Comparison of ENCODE assay signal across 14 cellular contexts in genomic region chr17:43411369-43411677, GRCh38. TPM values are rescaled to one million over a fixed set of nuclear protein-coding genes. Genes with fewer than 3 reads are reported as not detected.
A peak's percentile ranks its signal among the peaks of the same experiment; 100 is the strongest.
DNase-seq lines count a peak whose midpoint lies in the region; ATAC-seq and TF ChIP-seq lines count a peak whose summit lies in the region.
"Had no signal": no experiment of that assay in that cellular context is flagged by ENCODE, and none has a peak within 500 bp of the region (broad histone marks: within the 10 kb centered on the region; RNA-seq: fewer than 3 reads in every experiment).

No MANE protein-coding gene starts in this region.

- ATAC-seq in HG03039 (IDR thresholded peaks at IDR 0.05; ENCODE audit: unreplicated experiment) = no peak

- CTCF ChIA-PET in RWPE1 (lab: Yijun Ruan, JAX) = no interaction called here

- no peak for DNase-seq in RWPE1 (ENCODE audit: low spot score)
- no peak for DNase-seq in epithelial cell of prostate (ENCODE audit: low read depth, low spot score)
- peak; percentile 52 for DNase-seq in renal cortical epithelial cell (ENCODE audit: low read depth)
- DNase-seq in posterior vena cava (ENCODE audit: low spot score) = no peak
- no peak for DNase-seq in NCI-H2107 (lab: John Stamatoyannopoulos, UW)
- DNase-seq in prostate gland (ENCODE audit: low spot score) = no peak
- DNase-seq: BE2C; DMS 273 treated with DMSO at 0.1 percent for 48 hours; NCI-H1417 treated with DMSO at 0.1 percent for 48 hours; NCI-H2029 treated with DMSO at 0.1 percent for 48 hours; NCI-H526; NK-92 treated with Interleukin-12 subunit alpha and Interleukin-12 subunit beta, amount 100 ng/mL, for 24 hours had no signal

- no peak overlapping the region for H3K9ac ChIP-seq in BLaER1 treated with 17β-estradiol and CSF1 and Interleukin-3, amounts not matched to agents 10 nM and 100 nM

- no peaks in the 10 kb centered on the region for H3K27me3 ChIP-seq in BLaER1 treated with 17β-estradiol and CSF1 and Interleukin-3, amounts not matched to agents 10 nM and 100 nM
- no peaks in the 10 kb centered on the region for H3K27me3 ChIP-seq in prostate gland (replicated peaks; ENCODE audit: insufficient read depth)
- H3K27me3 ChIP-seq: BE2C had no signal

- H3K36me3 ChIP-seq in BLaER1 treated with 17β-estradiol and CSF1 and Interleukin-3, amounts not matched to agents 10 nM and 100 nM = no peaks in the 10 kb centered on the region
- no peaks in the 10 kb centered on the region for H3K36me3 ChIP-seq in prostate gland
- H3K36me3 ChIP-seq: BE2C had no signal

- TF ChIP-seq CTCF in RWPE1 (conservative IDR thresholded peaks at IDR 0.05; ENCODE audit: low read depth) = no peak
- no peak for TF ChIP-seq CTCF in prostate gland (IDR thresholded peaks at IDR 0.05)

- no peak overlapping the region for H3K4me3 ChIP-seq in BLaER1 treated with 17β-estradiol and CSF1 and Interleukin-3, amounts not matched to agents 10 nM and 100 nM
- H3K4me3 ChIP-seq in prostate gland = no peak overlapping the region

- no peak for TF ChIP-seq POLR2A in prostate gland (IDR thresholded peaks at IDR 0.05)

- H3K4me2 ChIP-seq in BLaER1 treated with 17β-estradiol and CSF1 and Interleukin-3, amounts not matched to agents 10 nM and 100 nM = peak overlapping the region; percentile 25 to 69 (median 59)

- POLR2A ChIA-PET in RWPE1 (lab: Yijun Ruan, JAX; ENCODE audit: low non-redundant PET) = interaction anchor here (1.4 kb wide), 1 partner anchor 10 kb away, joined by 3 read pairs; no protein-coding TSS in a partner anchor

- H3K27ac ChIP-seq in BLaER1 treated with 17β-estradiol and CSF1 and Interleukin-3, amounts not matched to agents 10 nM and 100 nM = no peak overlapping the region
- H3K27ac ChIP-seq in RWPE1 (peak overlapping the region; percentile 85), epithelial cell of prostate (peak overlapping the region; percentile 75), prostate gland (no peak overlapping the region)

- no peaks in the 10 kb centered on the region for H3K9me3 ChIP-seq in BLaER1 treated with 17β-estradiol and CSF1 and Interleukin-3, amounts not matched to agents 10 nM and 100 nM (replicated peaks in 1 of 11)
- H3K9me3 ChIP-seq in prostate gland = no peaks in the 10 kb centered on the region
- H3K9me3 ChIP-seq: BE2C had no signal

- intact Hi-C loops in posterior vena cava (cut with DNase I) (no loop called here), prostate gland (cut with DNase I) (no loop called here)

- H4K20me1 ChIP-seq in BLaER1 treated with 17β-estradiol and CSF1 and Interleukin-3, amounts not matched to agents 10 nM and 100 nM = no peaks in the 10 kb centered on the region

- peaks cover 19 to 42% (median 23%) of the 10 kb centered on the region in 10 experiments for H3K4me1 ChIP-seq in BLaER1 treated with 17β-estradiol and CSF1 and Interleukin-3, amounts not matched to agents 10 nM and 100 nM
- H3K4me1 ChIP-seq in prostate gland (replicated peaks) = no peaks in the 10 kb centered on the region

RNA-seq across cellular contexts. Expression of gene ARL4D, which starts 12.5 kb away (rescaled TPM):
- total RNA-seq in renal cortical epithelial cell (17.2 and 26.5 TPM in 2 replicates), posterior vena cava (10 to 100 TPM; 16.1 to 24.3 TPM), prostate gland (10 to 100 TPM in 1 of 2 donors, 1 to 10 TPM in 1; 4.8 to 17.2 TPM)

Comparison
In these comparisons a context has a peak if more than half of its experiments do, and no peak if none do; other contexts are left out.
1. H3K27ac ChIP-seq: peak in RWPE1 (single experiment) and epithelial cell of prostate (single experiment); none in BLaER1 treated with 17β-estradiol and CSF1 and Interleukin-3, amounts not matched to agents 10 nM and 100 nM (0 of 11) and prostate gland (0 of 2).